1 cellular context compared by ENCODE assay signal in the genomic region with DNA sequence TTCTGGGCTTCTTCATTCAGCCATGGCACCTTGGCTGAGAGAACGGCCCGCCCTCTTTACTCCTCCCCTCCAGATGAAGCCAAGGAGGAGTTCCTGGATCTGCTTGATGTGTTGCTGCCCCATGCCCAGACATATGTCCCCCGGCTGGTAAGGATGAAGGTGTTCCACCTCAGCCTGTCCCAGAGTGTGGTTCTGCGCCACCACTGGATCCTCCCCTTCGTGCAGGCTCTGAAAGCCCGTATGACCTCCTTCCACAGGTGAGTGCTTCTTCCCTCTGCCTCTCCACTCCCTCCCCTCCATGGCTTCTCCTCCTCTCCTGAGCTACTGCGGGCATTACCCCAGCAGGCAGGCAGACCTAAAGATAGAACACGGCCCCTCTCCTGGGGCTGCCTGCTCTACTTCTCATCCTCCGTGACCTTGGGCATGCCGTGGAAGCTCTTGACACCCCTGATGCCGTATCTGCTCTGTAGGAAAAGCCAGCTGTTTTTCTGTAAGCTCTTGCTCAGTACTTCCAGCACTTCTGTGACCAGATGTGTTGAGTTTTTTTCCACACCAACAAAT.
TF ChIP-seq lines count a peak whose summit lies in the region.

No MANE protein-coding gene starts in this region.

TF ChIP-seq in IMR-90, 13 proteins besides CTCF, POLR2A, EP300 and RAD21:
- no peak for TF ChIP-seq MAZ (IDR thresholded peaks at IDR 0.05; ENCODE audit: borderline replicate concordance, low read depth, low read length)
- TF ChIP-seq, protein P1, sequence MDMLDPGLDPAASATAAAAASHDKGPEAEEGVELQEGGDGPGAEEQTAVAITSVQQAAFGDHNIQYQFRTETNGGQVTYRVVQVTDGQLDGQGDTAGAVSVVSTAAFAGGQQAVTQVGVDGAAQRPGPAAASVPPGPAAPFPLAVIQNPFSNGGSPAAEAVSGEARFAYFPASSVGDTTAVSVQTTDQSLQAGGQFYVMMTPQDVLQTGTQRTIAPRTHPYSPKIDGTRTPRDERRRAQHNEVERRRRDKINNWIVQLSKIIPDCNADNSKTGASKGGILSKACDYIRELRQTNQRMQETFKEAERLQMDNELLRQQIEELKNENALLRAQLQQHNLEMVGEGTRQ (IDR thresholded peaks at IDR 0.05; ENCODE audit: low read depth, low read length), result no peak
- TF ChIP-seq MAFK (IDR thresholded peaks at IDR 0.05; ENCODE audit: low read depth, low read length), result no peak
- TF ChIP-seq, protein P2, sequence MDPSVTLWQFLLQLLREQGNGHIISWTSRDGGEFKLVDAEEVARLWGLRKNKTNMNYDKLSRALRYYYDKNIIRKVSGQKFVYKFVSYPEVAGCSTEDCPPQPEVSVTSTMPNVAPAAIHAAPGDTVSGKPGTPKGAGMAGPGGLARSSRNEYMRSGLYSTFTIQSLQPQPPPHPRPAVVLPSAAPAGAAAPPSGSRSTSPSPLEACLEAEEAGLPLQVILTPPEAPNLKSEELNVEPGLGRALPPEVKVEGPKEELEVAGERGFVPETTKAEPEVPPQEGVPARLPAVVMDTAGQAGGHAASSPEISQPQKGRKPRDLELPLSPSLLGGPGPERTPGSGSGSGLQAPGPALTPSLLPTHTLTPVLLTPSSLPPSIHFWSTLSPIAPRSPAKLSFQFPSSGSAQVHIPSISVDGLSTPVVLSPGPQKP (IDR thresholded peaks at IDR 0.05; ENCODE audit: borderline replicate concordance, low read depth, low read length), result no peak
- TF ChIP-seq CHD1 (IDR thresholded peaks at IDR 0.05; ENCODE audit: low read depth, low read length), result no peak
- TF ChIP-seq MXI1 (IDR thresholded peaks at IDR 0.05; ENCODE audit: borderline replicate concordance, low read depth, low read length), result no peak
- no peak for TF ChIP-seq RCOR1 (IDR thresholded peaks at IDR 0.05; ENCODE audit: insufficient replicate concordance, low read length)
- TF ChIP-seq FOS (IDR thresholded peaks at IDR 0.05; ENCODE audit: low read depth, low read length), result no peak
- TF ChIP-seq SMC3 (IDR thresholded peaks at IDR 0.05; ENCODE audit: low read depth, low read length), result no peak
- TF ChIP-seq NFE2L2 (IDR thresholded peaks at IDR 0.05; ENCODE audit: low read depth, low read length), result no peak
- no peak for TF ChIP-seq BHLHE40 (IDR thresholded peaks at IDR 0.05; ENCODE audit: low read depth, low read length)
- no peak for TF ChIP-seq RFX5 (IDR thresholded peaks at IDR 0.05; ENCODE audit: low read depth, low read length)
- no peak for TF ChIP-seq CEBPB (IDR thresholded peaks at IDR 0.05; ENCODE audit: low read depth, low read length)
